Comparison of ENCODE assay signal across 26 cellular contexts in the genomic region with DNA sequence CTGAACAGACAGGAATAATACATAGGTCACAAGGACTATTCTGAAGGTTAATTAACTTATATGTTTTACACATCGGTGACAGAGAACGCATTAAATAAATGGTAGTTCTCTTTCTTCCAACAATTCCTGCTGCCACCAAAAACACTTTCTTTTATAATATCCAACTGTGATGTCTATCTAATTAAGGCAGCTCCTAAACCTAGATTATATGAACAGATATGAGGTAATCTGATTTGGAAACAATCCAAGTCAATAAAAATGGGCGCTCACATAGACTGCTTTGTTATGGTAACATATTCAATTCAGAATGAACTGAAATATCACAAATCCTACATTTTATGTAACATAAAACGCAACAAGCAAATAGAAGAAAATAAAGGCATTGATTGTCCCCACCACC. TPM values are rescaled to one million over a fixed set of nuclear protein-coding genes. Genes with fewer than 3 reads are reported as not detected.
"Had no signal": no experiment of that assay in that cellular context is flagged by ENCODE, and none has a peak within 500 bp of the region (broad histone marks: within the 10 kb centered on the region; RNA-seq: fewer than 3 reads in every experiment).

No MANE protein-coding gene starts in this region.

- H3K4me3 ChIP-seq: coronary artery, esophagus squamous epithelium, lower lobe of right lung, prostate gland, right atrium auricular region, skin epidermis, spleen, testis, tibial artery, uterus had no signal

- H3K27me3 ChIP-seq: esophagus squamous epithelium, right atrium auricular region, spleen, testis, tibial artery, uterus had no signal

- H3K36me3 ChIP-seq: esophagus squamous epithelium, lower lobe of right lung, prostate gland, right atrium auricular region, tibial artery, uterus had no signal

- H3K9me3 ChIP-seq: esophagus squamous epithelium, lower lobe of right lung, prostate gland, right atrium auricular region, spleen, testis, tibial artery, uterus had no signal

- DNase-seq: dermis blood vessel endothelial cell; effector memory CD4-positive, alpha-beta T cell; erythroblast; esophagus squamous epithelium; foreskin melanocyte; hypothalamus; immature natural killer cell; islet precursor cell; kidney glomerular epithelial cell; left colon; left ventricle myocardium superior; lower lobe of right lung; naive thymus-derived CD8-positive, alpha-beta T cell; nephron progenitor cell; nucleus accumbens; spleen; stimulated activated CD4-positive, alpha-beta T cell treated with anti-CD3 and anti-CD28 coated beads, Interleukin-4, amount 100 ng/mL, for 4 hours; stimulated activated naive CD8-positive, alpha-beta T cell treated with anti-CD3 and anti-CD28 coated beads, Interleukin-15, Interleukin-2, amounts not matched to agents 100 U/mL and 50 U/mL, for 24 hours; substantia nigra; testis; tibial artery; uterus had no signal

- H3K4me1 ChIP-seq: lower lobe of right lung, prostate gland, right atrium auricular region, spleen, testis, tibial artery, uterus had no signal

- H3K27ac ChIP-seq: coronary artery, esophagus squamous epithelium, lower lobe of right lung, prostate gland, skin epidermis, spleen, testis, tibial artery, uterus had no signal

RNA-seq across cellular contexts. Expression of gene CYYR1, which starts 16.0 kb away (rescaled TPM):
- total RNA-seq: naive thymus-derived CD8-positive, alpha-beta T cell had no signal
- polyA plus RNA-seq: immature natural killer cell; naive thymus-derived CD8-positive, alpha-beta T cell had no signal
